ENCODE assay signal across 10 cellular contexts in the genomic region with DNA sequence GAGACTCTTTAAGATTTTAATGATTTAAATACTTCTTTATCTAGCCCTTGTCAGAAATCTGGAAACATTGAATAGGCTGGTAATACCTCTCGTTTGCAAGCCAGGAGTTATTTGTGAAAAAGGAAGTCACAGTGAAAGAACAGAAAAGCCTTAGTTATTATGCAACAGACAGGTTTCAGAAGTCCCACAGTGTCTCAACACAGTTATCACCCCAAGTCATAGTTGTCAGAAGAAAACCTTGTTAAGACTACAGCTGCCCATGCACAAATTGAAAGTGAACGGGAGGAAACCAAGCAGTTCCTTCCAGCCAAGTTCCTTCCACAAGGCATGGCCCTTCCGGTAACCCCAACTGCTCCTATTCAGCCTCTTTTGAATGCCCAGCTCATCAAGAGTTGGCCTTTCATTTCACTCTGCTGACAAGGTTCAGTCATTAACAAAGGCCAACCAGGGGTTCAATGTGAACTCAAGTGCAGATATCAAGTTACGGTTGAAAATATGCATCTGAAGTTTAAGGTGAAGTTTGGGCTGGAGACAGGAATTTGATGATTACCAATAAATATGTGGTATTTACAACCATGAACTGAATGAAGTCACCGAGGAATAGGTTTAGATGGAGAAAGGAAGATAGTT. TPM values are rescaled to one million over a fixed set of nuclear protein-coding genes. Genes with fewer than 3 reads are reported as not detected.
A peak's percentile ranks its signal among the peaks of the same experiment; 100 is the strongest.
DNase-seq lines count a peak whose midpoint lies in the region; ATAC-seq, FAIRE-seq and TF ChIP-seq lines count a peak whose summit lies in the region.
"Had no signal": no experiment of that assay in that cellular context is flagged by ENCODE, and none has a peak within 500 bp of the region (broad histone marks: within the 10 kb centered on the region; RNA-seq: fewer than 3 reads in every experiment).

No MANE protein-coding gene starts in this region.

- H3K4me1 Mint-ChIP-seq in natural killer cell (peaks cover 0 to 4% of the 10 kb centered on the region in 2 donors), immature natural killer cell (peaks cover 0 to 3% of the 10 kb centered on the region in 2 donors)
- H3K4me1 Mint-ChIP-seq: stimulated activated effector memory CD8-positive, alpha-beta T cell treated with anti-CD3 and anti-CD28 coated beads, Interleukin-12 subunit alpha, Interleukin-12 subunit beta, amount 100 ng/mL, for 72 hours had no signal

- no peaks in the 10 kb centered on the region for H3K9me3 ChIP-seq in small intestine (ENCODE audit: control insufficient read depth, low read depth)

- H3K4me1 ChIP-seq in small intestine (ENCODE audit: control insufficient read depth in 2 of 2, insufficient read depth in 1 of 2, low read depth in 1 of 2, low read length in 1 of 2): no peaks in the 10 kb centered on the region

- H3K27me3 ChIP-seq in HL-60 (ENCODE audit: insufficient read depth, poor library complexity, severe bottlenecking): no peaks in the 10 kb centered on the region
- H3K27me3 ChIP-seq in small intestine (ENCODE audit: control insufficient read depth in 2 of 2, insufficient read depth in 2 of 2, low read length in 2 of 2): no peaks in the 10 kb centered on the region

- H3K4me3 ChIP-seq in HL-60 (replicated peaks; ENCODE audit: insufficient read depth, low read length) (peak overlapping the region; percentile 30), small intestine (ENCODE audit: low read depth in 1 of 2, low read length in 2 of 2) (no peak overlapping the region)
- H3K4me3 ChIP-seq: GM23338 had no signal

- H3K36me3 ChIP-seq in small intestine (ENCODE audit: control insufficient read depth in 2 of 2, insufficient read depth in 2 of 2, low read length in 2 of 2): no peaks in the 10 kb centered on the region

- no peaks in the 10 kb centered on the region for H3K9me3 Mint-ChIP-seq in natural killer cell
- peaks cover 0 to 2% (median 0%) of the 10 kb centered on the region in 6 donors for H3K9me3 Mint-ChIP-seq in immature natural killer cell
- H3K9me3 Mint-ChIP-seq: GM23338; stimulated activated effector memory CD8-positive, alpha-beta T cell treated with anti-CD3 and anti-CD28 coated beads, Interleukin-12 subunit alpha, Interleukin-12 subunit beta, amount 100 ng/mL, for 72 hours had no signal

- H3K4me3 Mint-ChIP-seq in natural killer cell: no peak overlapping the region
- no peak overlapping the region for H3K4me3 Mint-ChIP-seq in immature natural killer cell
- H3K4me3 Mint-ChIP-seq: GM23338; stimulated activated effector memory CD8-positive, alpha-beta T cell treated with anti-CD3 and anti-CD28 coated beads, Interleukin-12 subunit alpha, Interleukin-12 subunit beta, amount 100 ng/mL, for 72 hours had no signal

- peak; percentile 97 for ATAC-seq in GM18909 (IDR thresholded peaks at IDR 0.05; ENCODE audit: poor library complexity, unreplicated experiment)
- peak; percentile 98 for ATAC-seq in HG02571 (IDR thresholded peaks at IDR 0.05; ENCODE audit: unreplicated experiment)
- peak in 2 of 3 donors; percentile 35 to 59 for ATAC-seq in natural killer cell
- ATAC-seq: GM23338; stimulated activated effector memory CD8-positive, alpha-beta T cell treated with anti-CD3 and anti-CD28 coated beads, Interleukin-12 subunit alpha, Interleukin-12 subunit beta, amount 100 ng/mL, for 72 hours had no signal

- H3K27ac ChIP-seq in HL-60 (replicated peaks) (peak overlapping the region; percentile 88), small intestine (ENCODE audit: low read depth in 1 of 2, low read length in 1 of 2) (peak overlapping the region in 1 of 2 donors; percentile 53)

- no peak for FAIRE-seq in small intestine (lab: Jason Lieb, UNC)

- H3K27ac Mint-ChIP-seq in natural killer cell (no peak overlapping the region), immature natural killer cell (no peak overlapping the region)
- H3K27ac Mint-ChIP-seq: GM23338; stimulated activated effector memory CD8-positive, alpha-beta T cell treated with anti-CD3 and anti-CD28 coated beads, Interleukin-12 subunit alpha, Interleukin-12 subunit beta, amount 100 ng/mL, for 72 hours had no signal

- 76 to 90% (median 82%) methylated on average over 5 of the region's 5 CpGs for WGBS in small intestine, 3 donors

- intact Hi-C loops in natural killer cell (cut with micrococcal nuclease): no loop called here

- DNase-seq in HL-60 (ENCODE audit: low read depth in 1 of 2, low spot score in 1 of 2): peak; percentile 79 to 85
- no peak for DNase-seq in natural killer cell
- no peak for DNase-seq in immature natural killer cell
- no peak for DNase-seq in SHP77 treated with DMSO at 0.1 percent for 48 hours (lab: John Stamatoyannopoulos, UW)
- no peak for DNase-seq in NCI-H510A (lab: John Stamatoyannopoulos, UW)
- no peak for DNase-seq in small intestine

- H3K27me3 Mint-ChIP-seq in natural killer cell (ENCODE audit: low read depth in 2 of 2) (peaks cover 10 to 15% of the 10 kb centered on the region in 2 donors), immature natural killer cell (ENCODE audit: low read depth in 3 of 3) (peaks cover 2 to 9% (median 4%) of the 10 kb centered on the region in 3 donors)

- TF ChIP-seq CTCF in HL-60 (IDR thresholded peaks at IDR 0.05; ENCODE audit: insufficient read depth, low read length): no peak
- no peak for TF ChIP-seq CTCF in natural killer cell (IDR thresholded peaks at IDR 0.05)

- H3K36me3 Mint-ChIP-seq in natural killer cell (no peaks in the 10 kb centered on the region), immature natural killer cell (peaks cover 0 to 3% (median 0%) of the 10 kb centered on the region in 3 donors)
- H3K36me3 Mint-ChIP-seq: stimulated activated effector memory CD8-positive, alpha-beta T cell treated with anti-CD3 and anti-CD28 coated beads, Interleukin-12 subunit alpha, Interleukin-12 subunit beta, amount 100 ng/mL, for 72 hours had no signal

RNA-seq across cellular contexts. Expression of a gene that starts 15.6 kb away (rescaled TPM):
- 1 to 10 TPM; 1.9 to 6.5 (median 3.9) TPM for total RNA-seq in natural killer cell
- polyA plus RNA-seq in immature natural killer cell: 1 to 10 TPM in 1 of 3 donors, under 1 TPM in 1, not detected in 1; 0.32 to 1.3 TPM
- polyA plus RNA-seq in small intestine: 1 to 10 TPM; 4.3 to 6.9 (median 5.3) TPM

RNA-seq across cellular contexts. Expression of a gene that starts 27.0 kb away (rescaled TPM):
- total RNA-seq in natural killer cell: 10 to 100 TPM in 2 of 3 donors, 1 to 10 TPM in 1; 7.5 to 16.1 (median 13.1) TPM
- polyA plus RNA-seq in immature natural killer cell (10 to 100 TPM; 17.2 to 28.0 (median 26.5) TPM), small intestine (10 to 100 TPM in 1 of 3 donors, 1 to 10 TPM in 1, under 1 TPM in 1; 0.89 to 11.3 (median 6.2) TPM)

Comparison
In these comparisons a context has a peak if more than half of its experiments do, and no peak if none do; other contexts are left out.
1. ATAC-seq: peak in every context shown above with its lines; median percentile 98 in HG02571; 97 in GM18909; 47 in natural killer cell.
2. DNase-seq: peak in HL-60 (2 of 2); none in natural killer cell (single experiment), immature natural killer cell (0 of 3), SHP77 treated with DMSO at 0.1 percent for 48 hours (single experiment), NCI-H510A (single experiment) and small intestine (single experiment).